In the genomic region with DNA sequence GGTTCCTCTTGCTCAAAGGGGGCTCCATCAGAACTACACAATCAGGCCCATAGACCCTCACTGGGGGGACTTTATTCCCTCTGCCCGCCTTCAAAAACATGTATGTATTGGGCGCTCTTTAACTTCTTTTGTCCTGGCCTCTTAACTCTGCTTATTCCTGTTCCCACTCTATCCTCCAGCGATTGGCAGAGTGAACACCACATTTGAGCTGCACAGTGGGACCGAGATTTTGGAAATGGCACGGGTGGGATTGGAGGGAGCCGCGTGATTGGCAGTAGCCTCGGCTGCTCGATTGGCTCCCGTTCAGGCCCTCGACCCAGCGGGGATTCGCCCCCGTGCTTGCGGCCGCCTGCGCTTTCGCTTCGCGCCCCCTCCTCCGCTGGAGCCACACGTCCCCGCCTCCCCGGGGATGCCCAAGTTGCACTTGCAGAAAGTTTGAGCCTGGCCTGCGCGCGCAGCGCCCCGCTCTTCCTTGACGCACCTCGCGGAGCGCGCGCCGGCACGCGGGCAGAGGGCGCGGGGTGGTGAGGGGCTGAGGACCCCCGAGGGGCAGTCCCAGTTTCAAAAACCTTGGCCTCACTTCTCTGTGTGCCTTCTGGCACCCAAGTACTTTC, we compare ENCODE assay signal across 10 cellular contexts. TPM values are rescaled to one million over a fixed set of nuclear protein-coding genes. Genes with fewer than 3 reads are reported as not detected.
A peak's percentile ranks its signal among the peaks of the same experiment; 100 is the strongest.
DNase-seq lines count a peak whose midpoint lies in the region; ATAC-seq and TF ChIP-seq lines count a peak whose summit lies in the region.
"Had no signal": no experiment of that assay in that cellular context is flagged by ENCODE, and none has a peak within 500 bp of the region (broad histone marks: within the 10 kb centered on the region; RNA-seq: fewer than 3 reads in every experiment).

Gene ZIC5 (minus strand): TSS at position 192 of the 614 bp plus-strand sequence. CDS start 164 bp downstream, at position 28.

- intact Hi-C loops in breast epithelium (cut with DNase I; ENCODE audit: low total_unique reads) (no loop called here), MCF 10A (cut with micrococcal nuclease) (no loop called here), tibial artery (cut with DNase I; ENCODE audit: low total_unique reads) (no loop called here)

- H3K27ac ChIP-seq in breast epithelium, result no peak within 1 kb of the TSS
- peak within 1 kb of the TSS; percentile 51; the same call in 1 of the 2 replicates for H3K27ac ChIP-seq in VCaP
- no peak within 1 kb of the TSS for H3K27ac ChIP-seq in tibial artery
- H3K27ac ChIP-seq: parathyroid adenoma had no signal

- H3K36me3 ChIP-seq in breast epithelium (no peaks in the 10 kb centered on the region), tibial artery (no peaks in the 10 kb centered on the region)

- no peak for DNase-seq in breast epithelium (ENCODE audit: low spot score in 2 of 2)
- no peak for DNase-seq in MCF 10A (ENCODE audit: unreplicated experiment)
- no peak for DNase-seq in tibial artery
- no peak for DNase-seq in LoVo (ENCODE audit: low spot score)
- DNase-seq in GF-D8 (lab: John Stamatoyannopoulos, UW), result no peak
- DNase-seq: dermis blood vessel endothelial cell had no signal

- H3K4me3 ChIP-seq in breast epithelium (peak within 1 kb of the TSS in 2 of 3 donors; percentile 39 to 69), iPS-11a (ENCODE audit: low read depth, low read length) (peak within 1 kb of the TSS; percentile 54), tibial artery (peak within 1 kb of the TSS; percentile 26 to 40)

- ATAC-seq in HG03135 (IDR thresholded peaks at IDR 0.05; ENCODE audit: unreplicated experiment), result no peak

- CTCF ChIA-PET in MCF 10A (lab: Yijun Ruan, JAX), result no interaction called here

- no peak within 1 kb of the TSS for H3K27ac Mint-ChIP-seq in MCF 10A (ENCODE audit: low read depth, unreplicated experiment)

- H3K27me3 Mint-ChIP-seq in MCF 10A (ENCODE audit: insufficient read depth, unreplicated experiment), result peaks cover 21% of the 10 kb centered on the region

- H3K4me1 ChIP-seq in breast epithelium, result peaks cover 0 to 17% of the 10 kb centered on the region in 2 donors
- peaks cover 0 to 44% (median 34%) of the 10 kb centered on the region in 4 donors for H3K4me1 ChIP-seq in tibial artery
- H3K4me1 ChIP-seq: parathyroid adenoma had no signal

- BruUV-seq in MCF 10A (replicated peaks; lab: Mats Ljungman, UMichigan), result no TSS peak

- TF ChIP-seq CTCF in breast epithelium (IDR thresholded peaks at IDR 0.05) (no peak), MCF 10A (IDR thresholded peaks at IDR 0.05; ENCODE audit: unreplicated experiment) (no peak), VCaP (conservative IDR thresholded peaks at IDR 0.05) (no peak), tibial artery (IDR thresholded peaks at IDR 0.05) (no peak)

- no peak for TF ChIP-seq POLR2A in breast epithelium (IDR thresholded peaks at IDR 0.05)

- POLR2A ChIA-PET in MCF 10A (lab: Yijun Ruan, JAX), result no interaction called here

- H3K9me3 ChIP-seq in breast epithelium, result no peaks in the 10 kb centered on the region
- H3K9me3 ChIP-seq in tibial artery, result no peaks in the 10 kb centered on the region

- H3K4me3 Mint-ChIP-seq in MCF 10A (ENCODE audit: unreplicated experiment), result no peak within 1 kb of the TSS

- no peaks in the 10 kb centered on the region for H3K9me3 Mint-ChIP-seq in MCF 10A (ENCODE audit: unreplicated experiment)

- peaks cover 28 to 93% of the 10 kb centered on the region in 2 donors for H3K27me3 ChIP-seq in breast epithelium
- peaks cover 18 to 98% of the 10 kb centered on the region in 2 donors for H3K27me3 ChIP-seq in tibial artery

- H3K4me1 Mint-ChIP-seq in MCF 10A (ENCODE audit: insufficient read depth, unreplicated experiment), result no peaks in the 10 kb centered on the region

- H3K36me3 Mint-ChIP-seq in MCF 10A (ENCODE audit: insufficient read depth, unreplicated experiment), result no peaks in the 10 kb centered on the region

RNA-seq across cellular contexts. Expression of gene ZIC5, which starts in this region (rescaled TPM):
- total RNA-seq in breast epithelium (not detected), MCF 10A (2022) (not detected in 2 replicates)
